23 cellular contexts compared by ENCODE assay signal in the genomic region with DNA sequence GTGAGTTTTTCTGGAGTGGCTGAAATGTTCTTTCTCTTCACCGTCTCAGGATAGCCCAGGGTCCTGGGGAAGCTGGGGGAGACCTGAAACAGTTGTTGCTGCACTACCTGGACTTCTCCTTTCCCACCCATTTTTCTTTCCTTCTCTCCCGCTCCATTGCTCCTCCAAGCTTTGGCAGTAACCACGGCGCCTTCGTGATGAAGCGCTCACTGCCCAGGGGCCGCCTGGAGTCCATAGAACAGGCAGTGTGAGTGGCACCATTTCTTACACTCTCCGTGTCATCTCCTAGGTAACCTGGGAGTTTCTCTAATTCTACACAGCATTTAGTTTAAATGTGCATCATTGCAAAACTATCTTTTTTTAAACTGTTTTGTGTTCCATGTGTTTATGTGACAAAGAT. TPM values are rescaled to one million over a fixed set of nuclear protein-coding genes. Genes with fewer than 3 reads are reported as not detected.
"Had no signal": no experiment of that assay in that cellular context is flagged by ENCODE, and none has a peak within 500 bp of the region (broad histone marks: within the 10 kb centered on the region; RNA-seq: fewer than 3 reads in every experiment).

No MANE protein-coding gene starts in this region.

- H3K4me3 ChIP-seq: esophagus squamous epithelium, right atrium auricular region, smooth muscle cell, thyroid gland had no signal

- H3K4me3 Mint-ChIP-seq: activated CD4-positive, alpha-beta memory T cell treated with anti-CD3 and anti-CD28 coated beads for 36 hours; activated naive CD4-positive, alpha-beta T cell treated with anti-CD3 and anti-CD28 coated beads, Interleukin-2, amount 50 U/mL, for 24 hours; activated naive CD8-positive, alpha-beta T cell treated with anti-CD3 and anti-CD28 coated beads, Interleukin-2, amount 50 U/mL, for 24 hours; naive thymus-derived CD4-positive, alpha-beta T cell; stimulated activated memory B cell treated with anti-CD40 and anti-IgM and Interleukin-4, amounts not matched to agents 10 μg/mL and 1 μg/mL and 100 μg/mL, for 72 hours; stimulated activated naive CD8-positive, alpha-beta T cell treated with anti-CD3 and anti-CD28 coated beads, Interleukin-15, amount 100 ng/mL, for 72 hours had no signal

- H3K9me3 Mint-ChIP-seq: activated CD4-positive, alpha-beta memory T cell treated with anti-CD3 and anti-CD28 coated beads for 36 hours; activated naive CD4-positive, alpha-beta T cell treated with anti-CD3 and anti-CD28 coated beads, Interleukin-2, amount 50 U/mL, for 24 hours; activated naive CD8-positive, alpha-beta T cell treated with anti-CD3 and anti-CD28 coated beads, Interleukin-2, amount 50 U/mL, for 24 hours; stimulated activated memory B cell treated with anti-CD40 and anti-IgM and Interleukin-4, amounts not matched to agents 10 μg/mL and 1 μg/mL and 100 μg/mL, for 72 hours; stimulated activated naive CD8-positive, alpha-beta T cell treated with anti-CD3 and anti-CD28 coated beads, Interleukin-15, amount 100 ng/mL, for 72 hours had no signal

- H3K27ac Mint-ChIP-seq: activated CD4-positive, alpha-beta memory T cell treated with anti-CD3 and anti-CD28 coated beads for 36 hours; activated naive CD4-positive, alpha-beta T cell treated with anti-CD3 and anti-CD28 coated beads, Interleukin-2, amount 50 U/mL, for 24 hours; activated naive CD8-positive, alpha-beta T cell treated with anti-CD3 and anti-CD28 coated beads, Interleukin-2, amount 50 U/mL, for 24 hours; naive thymus-derived CD4-positive, alpha-beta T cell; stimulated activated memory B cell treated with anti-CD40 and anti-IgM and Interleukin-4, amounts not matched to agents 10 μg/mL and 1 μg/mL and 100 μg/mL, for 72 hours had no signal

- DNase-seq: activated CD4-positive, alpha-beta memory T cell treated with anti-CD3 and anti-CD28 coated beads for 36 hours; activated CD4-positive, alpha-beta T cell treated with anti-CD3 and anti-CD28 coated beads for 48 hours; activated CD8-positive, alpha-beta memory T cell treated with anti-CD3 and anti-CD28 coated beads, Interleukin-2, amount 50 U/mL, for 4 hours; activated gamma-delta T cell treated with Interleukin-2 at 50 U/mL for 16 hours; activated naive CD8-positive, alpha-beta T cell treated with anti-CD3 and anti-CD28 coated beads, Interleukin-2, amount 50 U/mL, for 24 hours; activated T-cell treated with anti-CD3 and anti-CD28 coated beads, Interleukin-2, amount 50 U/mL, for 1 hour; dermis blood vessel endothelial cell; effector CD4-positive, alpha-beta T cell; esophagus squamous epithelium; foreskin melanocyte; glutamatergic neuron; left ventricle myocardium superior; naive thymus-derived CD4-positive, alpha-beta T cell; stimulated activated CD4-positive, alpha-beta T cell treated with anti-CD3 and anti-CD28 coated beads, Interleukin-1b, Interleukin-23, amount 100 ng/mL, for 48 hours; stimulated activated CD4-positive, alpha-beta T cell treated with anti-CD3 and anti-CD28 coated beads, Interleukin-4, amount 100 ng/mL, for 4 hours; stimulated activated CD8-positive, alpha-beta memory T cell treated with anti-CD3 and anti-CD28 coated beads, Interleukin-4, amount 100 ng/mL, for 48 hours; stimulated activated naive CD8-positive, alpha-beta T cell treated with anti-CD3 and anti-CD28 coated beads, Interleukin-15, amount 100 ng/mL, for 72 hours; thyroid gland had no signal

- ATAC-seq: activated naive CD8-positive, alpha-beta T cell treated with anti-CD3 and anti-CD28 coated beads, Interleukin-2, amount 50 U/mL, for 24 hours; left ventricle myocardium superior; naive thymus-derived CD4-positive, alpha-beta T cell; stimulated activated memory B cell treated with anti-CD40 and anti-IgM and Interleukin-4, amounts not matched to agents 10 μg/mL and 1 μg/mL and 100 μg/mL, for 72 hours; stimulated activated naive CD8-positive, alpha-beta T cell treated with anti-CD3 and anti-CD28 coated beads, Interleukin-15, amount 100 ng/mL, for 72 hours had no signal

- H3K4me1 ChIP-seq: esophagus squamous epithelium, thyroid gland had no signal

- H3K27me3 ChIP-seq: esophagus squamous epithelium, right atrium auricular region, thyroid gland had no signal

- H3K27me3 Mint-ChIP-seq: activated CD4-positive, alpha-beta memory T cell treated with anti-CD3 and anti-CD28 coated beads for 36 hours; activated naive CD4-positive, alpha-beta T cell treated with anti-CD3 and anti-CD28 coated beads, Interleukin-2, amount 50 U/mL, for 24 hours; activated naive CD8-positive, alpha-beta T cell treated with anti-CD3 and anti-CD28 coated beads, Interleukin-2, amount 50 U/mL, for 24 hours; naive thymus-derived CD4-positive, alpha-beta T cell; stimulated activated memory B cell treated with anti-CD40 and anti-IgM and Interleukin-4, amounts not matched to agents 10 μg/mL and 1 μg/mL and 100 μg/mL, for 72 hours; stimulated activated naive CD8-positive, alpha-beta T cell treated with anti-CD3 and anti-CD28 coated beads, Interleukin-15, amount 100 ng/mL, for 72 hours had no signal

- H3K27ac ChIP-seq: epithelial cell of prostate, esophagus squamous epithelium, right atrium auricular region, thyroid gland had no signal

- H3K9me3 ChIP-seq: esophagus squamous epithelium, right atrium auricular region, thyroid gland had no signal

RNA-seq across cellular contexts. Expression of a gene that starts 40.3 kb away (rescaled TPM):
- total RNA-seq: left ventricle myocardium superior had no signal
